ENCODE assay signal across 1 cellular context in genomic region chr1:159012495-159012894, GRCh38.
TF ChIP-seq lines count a peak whose summit lies in the region.

No MANE protein-coding gene starts in this region.

TF ChIP-seq in GM12878, 131 proteins besides CTCF, POLR2A, EP300 and RAD21 (continued from another document and continues in another):
- TF ChIP-seq E4F1 (IDR thresholded peaks at IDR 0.05; ENCODE audit: borderline replicate concordance, partially characterized antibody) = no peak
- 0 out of 2 replicates have a peak, but pooled peaks have one; percentile 24 for TF ChIP-seq IKZF1 (conservative IDR thresholded peaks at IDR 0.05)
- TF ChIP-seq SUZ12 (IDR thresholded peaks at IDR 0.05; ENCODE audit: unreplicated experiment) = no peak
- no peak for TF ChIP-seq HDAC6 (IDR thresholded peaks at IDR 0.05; ENCODE audit: unreplicated experiment)
- TF ChIP-seq NBN (IDR thresholded peaks at IDR 0.05) = no peak
- no peak for TF ChIP-seq ZNF207 (IDR thresholded peaks at IDR 0.05; ENCODE audit: borderline replicate concordance)
- TF ChIP-seq ZBTB40 (IDR thresholded peaks at IDR 0.05; ENCODE audit: borderline replicate concordance) = no peak
- TF ChIP-seq STAT3 (IDR thresholded peaks at IDR 0.05; ENCODE audit: low read depth, low read length) = no peak
- no peak for TF ChIP-seq BMI1 (IDR thresholded peaks at IDR 0.05; ENCODE audit: borderline replicate concordance)
- no peak for TF ChIP-seq RUNX3 (IDR thresholded peaks at IDR 0.05; ENCODE audit: low read length)
- TF ChIP-seq ELK1 (IDR thresholded peaks at IDR 0.05; ENCODE audit: low read depth, low read length) = no peak
- no peak for TF ChIP-seq IRF5 (IDR thresholded peaks at IDR 0.05; ENCODE audit: borderline replicate concordance)
- TF ChIP-seq ZNF592 (IDR thresholded peaks at IDR 0.05) = no peak
- no peak for TF ChIP-seq ZNF217 (IDR thresholded peaks at IDR 0.05)
- TF ChIP-seq SMARCA5 (IDR thresholded peaks at IDR 0.05) = no peak
- peak; percentile 9; the same call in 1 of the 2 replicates for TF ChIP-seq MAX (IDR thresholded peaks at IDR 0.05; ENCODE audit: low read depth, low read length)
- no peak for TF ChIP-seq ESRRA (IDR thresholded peaks at IDR 0.05; ENCODE audit: low read length)
- TF ChIP-seq MTA3 (IDR thresholded peaks at IDR 0.05; ENCODE audit: borderline replicate concordance, low read length) = peak; percentile 55; the same call in 1 of the 2 replicates
- no peak for TF ChIP-seq HDGF (IDR thresholded peaks at IDR 0.05)
- TF ChIP-seq CBX3 (IDR thresholded peaks at IDR 0.05; ENCODE audit: borderline replicate concordance, low read depth) = no peak
- no peak for TF ChIP-seq RFX5 (IDR thresholded peaks at IDR 0.05; ENCODE audit: low read depth, low read length)
- no peak for TF ChIP-seq CHD4 (IDR thresholded peaks at IDR 0.05)
- TF ChIP-seq BRCA1 (IDR thresholded peaks at IDR 0.05; ENCODE audit: low read depth, low read length) = no peak
- no peak for TF ChIP-seq ZNF384 (IDR thresholded peaks at IDR 0.05; ENCODE audit: borderline replicate concordance, low read depth, low read length)
- TF ChIP-seq MEF2B (IDR thresholded peaks at IDR 0.05; ENCODE audit: partially characterized antibody, poor library complexity, severe bottlenecking) = no peak
- no peak for TF ChIP-seq ZNF622 (IDR thresholded peaks at IDR 0.05)
- TF ChIP-seq CREB1 (IDR thresholded peaks at IDR 0.05; ENCODE audit: low read depth) = peak; percentile 64; the same call in 1 of the 2 replicates
- peak; percentile 80 for TF ChIP-seq E2F8 (IDR thresholded peaks at IDR 0.05; ENCODE audit: low read depth, partially characterized antibody)
- TF ChIP-seq CBFB (IDR thresholded peaks at IDR 0.05; ENCODE audit: low read depth) = no peak
- TF ChIP-seq USF2 (IDR thresholded peaks at IDR 0.05; ENCODE audit: borderline replicate concordance, low read depth, low read length) = no peak
- no peak for TF ChIP-seq SREBF1 (IDR thresholded peaks at IDR 0.05; ENCODE audit: low read length)
- no peak for TF ChIP-seq EED (IDR thresholded peaks at IDR 0.05; ENCODE audit: low read depth)
- TF ChIP-seq CHD1 (IDR thresholded peaks at IDR 0.05; ENCODE audit: low read depth, low read length) = no peak
- no peak for TF ChIP-seq JUND (IDR thresholded peaks at IDR 0.05; ENCODE audit: low read depth, low read length)
- no peak for TF ChIP-seq DPF2 (IDR thresholded peaks at IDR 0.05)
- TF ChIP-seq TBL1XR1 (IDR thresholded peaks at IDR 0.05; ENCODE audit: low read depth, low read length) = no peak
- TF ChIP-seq FOS (IDR thresholded peaks at IDR 0.05; ENCODE audit: borderline replicate concordance, extremely low read depth, insufficient read length) = no peak
- peak; percentile 84 for TF ChIP-seq PKNOX1 (IDR thresholded peaks at IDR 0.05)
- no peak for TF ChIP-seq PAX5 (IDR thresholded peaks at IDR 0.05; ENCODE audit: borderline replicate concordance, low read depth, low read length)
- TF ChIP-seq ATF2 (IDR thresholded peaks at IDR 0.05; ENCODE audit: low read length) = 0 out of 2 replicates have a peak, but pooled peaks have one; percentile 1
